In genomic region chr19:33177417-33177976, GRCh38 we compare ENCODE assay signal across 8 cellular contexts. TPM values are rescaled to one million over a fixed set of nuclear protein-coding genes. Genes with fewer than 3 reads are reported as not detected.
DNase-seq lines count a peak whose midpoint lies in the region; ATAC-seq and TF ChIP-seq lines count a peak whose summit lies in the region.

No MANE protein-coding gene starts in this region.

- H3K4me3 ChIP-seq in GM12865 (ENCODE audit: low read depth, low read length): peak overlapping the region; percentile 46

- DNase-seq in AG08396 (ENCODE audit: low spot score): peak; percentile 69
- DNase-seq in GM12865 (ENCODE audit: low read depth): no peak
- DNase-seq in T follicular helper cell (ENCODE audit: low read depth): peak; percentile 74
- DNase-seq in erythroblast (lab: John Stamatoyannopoulos, UW): peak; percentile 87 to 92
- no peak for DNase-seq in osteocyte (ENCODE audit: extremely low spot score, unreplicated experiment)
- no peak for DNase-seq in HuH-7.5 (ENCODE audit: low spot score)

- peaks cover 6% of the 10 kb centered on the region for H3K27me3 Mint-ChIP-seq in osteocyte (ENCODE audit: unreplicated experiment)

- no peak for TF ChIP-seq POLR2A in erythroblast (IDR thresholded peaks at IDR 0.05; ENCODE audit: low read length)

- H3K36me3 Mint-ChIP-seq in osteocyte (ENCODE audit: unreplicated experiment): no peaks in the 10 kb centered on the region

- peak overlapping the region; percentile 94 for H3K27ac Mint-ChIP-seq in osteocyte (ENCODE audit: unreplicated experiment)

- peak; percentile 26 for TF ChIP-seq CTCF in GM12865 (IDR thresholded peaks at IDR 0.05; ENCODE audit: insufficient read depth, low read depth, low read length, missing control alignments)
- TF ChIP-seq CTCF in osteocyte (IDR thresholded peaks at IDR 0.05): peak; percentile 52

- ATAC-seq in HG03354 (IDR thresholded peaks at IDR 0.05; ENCODE audit: poor library complexity, severe bottlenecking, unreplicated experiment): peak; percentile 36
- ATAC-seq in HG02840 (IDR thresholded peaks at IDR 0.05; ENCODE audit: low FRiP score, unreplicated experiment): no peak

- peak overlapping the region; percentile 92 for H3K4me3 Mint-ChIP-seq in osteocyte (ENCODE audit: unreplicated experiment)

- peaks cover 24% of the 10 kb centered on the region for H3K4me1 Mint-ChIP-seq in osteocyte (ENCODE audit: unreplicated experiment)

- no peaks in the 10 kb centered on the region for H3K9me3 Mint-ChIP-seq in osteocyte (ENCODE audit: unreplicated experiment)

RNA-seq across cellular contexts. Expression of gene LRP3, which starts 16.6 kb away (rescaled TPM):
- 49.8 and 52.3 TPM in 2 replicates for total RNA-seq in osteocyte

RNA-seq across cellular contexts. Expression of gene WDR88, which starts 45.6 kb away (rescaled TPM):
- not detected in 2 replicates for total RNA-seq in osteocyte

RNA-seq across cellular contexts. Expression of gene SLC7A10, which starts 48.2 kb away (rescaled TPM):
- total RNA-seq in osteocyte: not detected in 2 replicates

Comparison
In these comparisons a context has a peak if more than half of its experiments do, and no peak if none do; other contexts are left out.
1. DNase-seq: peak in AG08396 (single experiment), T follicular helper cell (single experiment) and erythroblast (2 of 2); none in GM12865 (single experiment), osteocyte (single experiment) and HuH-7.5 (single experiment).